ENCODE assay signal across 20 cellular contexts in the genomic region with DNA sequence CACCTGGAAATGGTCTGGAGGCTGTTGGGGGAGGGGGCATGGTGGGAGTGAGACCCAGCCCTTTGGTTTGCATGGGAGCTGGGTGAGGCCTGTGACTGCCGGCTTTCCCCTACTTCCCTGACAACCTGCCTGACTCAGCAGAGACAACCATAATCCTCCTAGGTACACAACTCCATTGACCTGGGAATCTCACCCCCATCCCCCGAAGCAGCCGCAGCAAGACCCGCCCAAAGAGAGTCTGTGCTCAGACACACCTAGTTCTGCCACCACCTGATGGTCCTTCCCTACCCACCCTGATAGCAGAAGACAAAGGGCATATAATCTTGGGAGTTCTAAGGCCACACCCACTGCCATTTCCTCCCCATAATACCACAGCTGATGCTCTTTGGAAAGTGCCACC.
DNase-seq lines count a peak whose midpoint lies in the region; ATAC-seq and TF ChIP-seq lines count a peak whose summit lies in the region.
"Had no signal": no experiment of that assay in that cellular context is flagged by ENCODE, and none has a peak within 500 bp of the region (broad histone marks: within the 10 kb centered on the region; RNA-seq: fewer than 3 reads in every experiment).

No MANE protein-coding gene starts in this region.

- H3K79me1 ChIP-seq in mesendoderm (ENCODE audit: low read length) = no peaks in the 10 kb centered on the region

- no TSS peak for BruUV-seq in PC-3 (replicated peaks; lab: Mats Ljungman, UMichigan)

- H2BK15ac ChIP-seq in mesendoderm (replicated peaks; ENCODE audit: low read depth) = no peak overlapping the region

- no peaks in the 10 kb centered on the region for H3F3A ChIP-seq in PC-3 (ENCODE audit: low read length, unreplicated experiment)

- H3K27ac ChIP-seq in PC-3 (ENCODE audit: low read length) = peak overlapping the region; percentile 49
- H3K27ac ChIP-seq in epithelial cell of prostate = peak overlapping the region; percentile 18
- H3K27ac ChIP-seq in mesendoderm (ENCODE audit: low read depth, low read length) = no peak overlapping the region
- H3K27ac ChIP-seq: 22Rv1; BLaER1 treated with 17β-estradiol and CSF1 and Interleukin-3, amounts not matched to agents 10 nM and 100 nM had no signal

- H3K23ac ChIP-seq in mesendoderm (ENCODE audit: low read length) = no peak overlapping the region

- H3K56ac ChIP-seq in mesendoderm (ENCODE audit: low read length) = no peak overlapping the region

- H2AK5ac ChIP-seq in mesendoderm (ENCODE audit: low read length) = no peak overlapping the region

- no CpG with 5 or more reads among the region's 4 CpGs for WGBS in mesendoderm (ENCODE audit: extremely low coverage, insufficient coverage, low lambda C conversion rate)

- H3K36me3 ChIP-seq in PC-3 (ENCODE audit: low read depth, low read length) (no peaks in the 10 kb centered on the region), mesendoderm (ENCODE audit: control insufficient read depth, insufficient read depth, low read length) (no peaks in the 10 kb centered on the region)
- H3K36me3 ChIP-seq: BE2C; BLaER1 treated with 17β-estradiol and CSF1 and Interleukin-3, amounts not matched to agents 10 nM and 100 nM; HAP-1 had no signal

- H3K4me1 ChIP-seq in PC-3 (ENCODE audit: insufficient read depth, low read length) = peaks cover 15% of the 10 kb centered on the region
- peaks cover 2% of the 10 kb centered on the region for H3K4me1 ChIP-seq in mesendoderm (ENCODE audit: control insufficient read depth, low read depth, low read length)
- H3K4me1 ChIP-seq: BE2C; BLaER1 treated with 17β-estradiol and CSF1 and Interleukin-3, amounts not matched to agents 10 nM and 100 nM; HAP-1 had no signal

- H3K4ac ChIP-seq in mesendoderm (ENCODE audit: low read depth, low read length) = no peak overlapping the region

- no peak overlapping the region for H4K8ac ChIP-seq in mesendoderm (ENCODE audit: low read depth, low read length)

- no peak overlapping the region for H2BK120ac ChIP-seq in mesendoderm (ENCODE audit: low read depth, low read length)

- ATAC-seq in PC-3 = no peak
- ATAC-seq: GM12878, GM23338 had no signal

- H3K9ac ChIP-seq in PC-3 (ENCODE audit: low read length) (no peak overlapping the region; the same call in 1 of the 2 replicates), mesendoderm (ENCODE audit: low read length) (no peak overlapping the region)
- H3K9ac ChIP-seq: BLaER1 treated with 17β-estradiol and CSF1 and Interleukin-3, amounts not matched to agents 10 nM and 100 nM had no signal

- H2BK5ac ChIP-seq in mesendoderm (ENCODE audit: low read length) = peak overlapping the region; percentile 31

- H3K18ac ChIP-seq in mesendoderm (ENCODE audit: low read length) = no peak overlapping the region

- H3K9me3 ChIP-seq in PC-3 (ENCODE audit: low read length) = peaks cover 11% of the 10 kb centered on the region; the same call in 1 of the 2 replicates
- H3K9me3 ChIP-seq: BE2C, HAP-1 had no signal

- no peaks in the 10 kb centered on the region for H4K20me1 ChIP-seq in PC-3 (ENCODE audit: low read length)
- H4K20me1 ChIP-seq: BLaER1 treated with 17β-estradiol and CSF1 and Interleukin-3, amounts not matched to agents 10 nM and 100 nM had no signal

- no peak for TF ChIP-seq CTCF in PC-3 (conservative IDR thresholded peaks at IDR 0.05; ENCODE audit: low read depth, low read length)

- H3K27me3 ChIP-seq in PC-3 (ENCODE audit: low read length) (no peaks in the 10 kb centered on the region), mesendoderm (ENCODE audit: insufficient read depth, low read length, poor library complexity) (no peaks in the 10 kb centered on the region)
- H3K27me3 ChIP-seq: BE2C; BLaER1 treated with 17β-estradiol and CSF1 and Interleukin-3, amounts not matched to agents 10 nM and 100 nM had no signal

- CTCF ChIA-PET in PC-3 (lab: Charles Lee) = no interaction called here

- H3K9me2 ChIP-seq in PC-3 (replicated peaks; ENCODE audit: low read length) = no peaks in the 10 kb centered on the region

- no peak overlapping the region for H4K5ac ChIP-seq in mesendoderm (ENCODE audit: low read length)

- intact Hi-C loops in PC-3 (cut with micrococcal nuclease) = no loop called here

- no peaks in the 10 kb centered on the region for H3K79me2 ChIP-seq in PC-3 (ENCODE audit: low read length)
- H3K79me2 ChIP-seq in mesendoderm (ENCODE audit: control insufficient read depth, insufficient read depth, low read length) = no peaks in the 10 kb centered on the region

- H3K4me3 ChIP-seq in PC-3 (ENCODE audit: low read length) (no peak overlapping the region), mesendoderm (ENCODE audit: low read length) (no peak overlapping the region)
- H3K4me3 ChIP-seq: BLaER1 treated with 17β-estradiol and CSF1 and Interleukin-3, amounts not matched to agents 10 nM and 100 nM; GM12878; GM23338; HAP-1 had no signal

- POLR2A ChIA-PET in PC-3 (lab: Charles Lee; ENCODE audit: unreplicated experiment) = no interaction called here

- no peak overlapping the region for H2AFZ ChIP-seq in PC-3 (ENCODE audit: low read length)
- H2AFZ ChIP-seq: GM23338 had no signal

- DNase-seq in PC-3 = peak; percentile 18
- no peak for DNase-seq in epithelial cell of prostate (ENCODE audit: low read depth, low spot score)
- DNase-seq in mesendoderm = peak; percentile 25
- DNase-seq in GOT3 (lab: John Stamatoyannopoulos, UW) = no peak
- DNase-seq in iPS-NIHi11 (ENCODE audit: low spot score) = no peak
- no peak for DNase-seq in activated T-cell treated with anti-CD3 and anti-CD28 coated beads for 4 hours
- DNase-seq: AML-193; BE2C; CD4-positive, alpha-beta T cell; CD8-positive, alpha-beta memory T cell; DMS 273 treated with DMSO at 0.1 percent for 48 hours; DMS79; EL; GDM1; HFFc6 had no signal

- no peak overlapping the region for H3K4me2 ChIP-seq in PC-3 (ENCODE audit: low read length)
- H3K4me2 ChIP-seq in mesendoderm (ENCODE audit: low read length) = no peak overlapping the region
- H3K4me2 ChIP-seq: BLaER1 treated with 17β-estradiol and CSF1 and Interleukin-3, amounts not matched to agents 10 nM and 100 nM; GM23338 had no signal

Comparison
In these comparisons a context has a peak if more than half of its experiments do, and no peak if none do; other contexts are left out.
1. DNase-seq: peak in PC-3 (single experiment) and mesendoderm (single experiment); none in epithelial cell of prostate (single experiment), GOT3 (single experiment), iPS-NIHi11 (single experiment) and activated T-cell treated with anti-CD3 and anti-CD28 coated beads for 4 hours (single experiment).